8 cellular contexts compared by ENCODE assay signal in genomic region chr3:87227104-87227834, GRCh38. TPM values are rescaled to one million over a fixed set of nuclear protein-coding genes. Genes with fewer than 3 reads are reported as not detected.
DNase-seq lines count a peak whose midpoint lies in the region; ATAC-seq, FAIRE-seq and TF ChIP-seq lines count a peak whose summit lies in the region.

Gene CHMP2B (plus strand): TSS chr3:87227309. CDS start chr3:87227523, 214 bp downstream.

- intact Hi-C loops in IMR-90 (cut with micrococcal nuclease) (no loop called here), OCI-LY7 (cut with micrococcal nuclease; ENCODE audit: unreplicated experiment) (loop anchor here (5.0 kb wide), 1 partner anchor 920 kb away; the partner anchor contains the start of gene C3orf38), endothelial cell of umbilical vein (cut with micrococcal nuclease) (no loop called here)

- H3K27me3 ChIP-seq in IMR-90 (ENCODE audit: control insufficient read depth, insufficient read depth, low read length) = no peaks in the 10 kb centered on the region
- peaks cover 11 to 26% of the 10 kb centered on the region in 2 experiments for H3K27me3 ChIP-seq in endothelial cell of umbilical vein (ENCODE audit: control insufficient read depth in 2 of 2, insufficient read depth in 2 of 2, low read length in 2 of 2)

- DNase-seq in DMS114 treated with DMSO at 0.1 percent for 48 hours (lab: John Stamatoyannopoulos, UW; ENCODE audit: unreplicated experiment) (peak; percentile 94), IMR-90 (peak; percentile 89), OCI-LY7 (ENCODE audit: low spot score) (peak; percentile 93), activated T-cell treated with anti-CD3 and anti-CD28 coated beads for 1 hour (ENCODE audit: low read depth) (peak; percentile 85), endothelial cell of umbilical vein (ENCODE audit: low read depth, low spot score) (peak; percentile 96), midbrain (lab: John Stamatoyannopoulos, UW) (peak; percentile 96)
- DNase-seq in stimulated activated CD8-positive, alpha-beta memory T cell treated with anti-CD3 and anti-CD28 coated beads, Interleukin-15, amount 100 ng/mL, for 48 hours (ENCODE audit: low read depth in 2 of 2) = peak; percentile 80 to 86

- H3K79me1 ChIP-seq in IMR-90 (ENCODE audit: low read depth in 1 of 2, low read length in 2 of 2) = peaks cover 17 to 20% of the 10 kb centered on the region in 2 experiments

- H3K79me2 ChIP-seq in OCI-LY7 (ENCODE audit: insufficient read depth, low read depth, low read length) (peaks cover 29% of the 10 kb centered on the region; the same call in 1 of the 2 replicates), endothelial cell of umbilical vein (ENCODE audit: control insufficient read depth, insufficient read depth, low read length) (peaks cover 27% of the 10 kb centered on the region)

- peak within 1 kb of the TSS; percentile 95; the same call in 1 of the 2 replicates for H3K23ac ChIP-seq in IMR-90 (ENCODE audit: low read depth, low read length)

- H3K36me3 ChIP-seq in IMR-90 (ENCODE audit: control insufficient read depth, insufficient read depth, low read length) (no peaks in the 10 kb centered on the region), OCI-LY7 (ENCODE audit: insufficient read depth, low read length) (no peaks in the 10 kb centered on the region), endothelial cell of umbilical vein (ENCODE audit: control insufficient read depth in 2 of 2, extremely low read depth in 1 of 2, insufficient read depth in 2 of 2, low read length in 2 of 2) (no peaks in the 10 kb centered on the region)

- no TSS peak for BruUV-seq in IMR-90 (replicated peaks; lab: Mats Ljungman, UMichigan)
- BruUV-seq in OCI-LY7 (replicated peaks; lab: Mats Ljungman, UMichigan) = no TSS peak
- BruUV-seq in endothelial cell of umbilical vein (replicated peaks; lab: Mats Ljungman, UMichigan) = TSS peak; percentile 43

- TF ChIP-seq CTCF in IMR-90 (conservative IDR thresholded peaks at IDR 0.05; ENCODE audit: low read depth, low read length) (no peak), OCI-LY7 (conservative IDR thresholded peaks at IDR 0.05; ENCODE audit: low read length) (no peak), endothelial cell of umbilical vein (IDR thresholded peaks at IDR 0.05; ENCODE audit: extremely low read depth in 1 of 2, insufficient read depth in 1 of 2, low read depth in 1 of 2, low read length in 2 of 2) (no peak)

- H3K9me1 ChIP-seq in IMR-90 (ENCODE audit: insufficient read depth, low read length) = no peaks in the 10 kb centered on the region
- H3K9me1 ChIP-seq in endothelial cell of umbilical vein (replicated peaks; ENCODE audit: control insufficient read depth, extremely low read depth, insufficient read depth, low read length) = no peaks in the 10 kb centered on the region

- H3K4me3 ChIP-seq in IMR-90 (ENCODE audit: insufficient read depth, low read depth, low read length) (peak within 1 kb of the TSS; percentile 77), OCI-LY7 (ENCODE audit: low read depth, low read length, poor library complexity, severe bottlenecking) (peak within 1 kb of the TSS; percentile 98), endothelial cell of umbilical vein (replicated peaks in 1 of 3; ENCODE audit: insufficient read depth in 1 of 3, low read depth in 1 of 3, low read length in 3 of 3) (peak within 1 kb of the TSS; percentile 89 to 99 (median 97))

- no peaks in the 10 kb centered on the region for H3K4me1 ChIP-seq in IMR-90 (ENCODE audit: control insufficient read depth, insufficient read depth, low read length)
- peaks cover 18% of the 10 kb centered on the region for H3K4me1 ChIP-seq in OCI-LY7 (ENCODE audit: insufficient read depth, low read length, poor library complexity, severe bottlenecking)
- H3K4me1 ChIP-seq in endothelial cell of umbilical vein (ENCODE audit: control insufficient read depth, extremely low read depth, insufficient read depth, low read length) = peaks cover 13% of the 10 kb centered on the region

- H3K9me2 ChIP-seq in OCI-LY7 (ENCODE audit: insufficient read depth, low read length) = no peaks in the 10 kb centered on the region

- peak within 1 kb of the TSS; percentile 94 to 97 for H4K8ac ChIP-seq in IMR-90 (ENCODE audit: low read depth in 2 of 2, low read length in 2 of 2)

- TF ChIP-seq RAD21 in IMR-90 (IDR thresholded peaks at IDR 0.05; ENCODE audit: low read length) = no peak

- H3K4me2 ChIP-seq in IMR-90 (ENCODE audit: low read depth, low read length) (peak within 1 kb of the TSS; percentile 99), OCI-LY7 (ENCODE audit: low read length) (peak within 1 kb of the TSS; percentile 84), endothelial cell of umbilical vein (ENCODE audit: insufficient read depth, low read length) (peak within 1 kb of the TSS; percentile 99)

- peak within 1 kb of the TSS; percentile 36; the same call in 1 of the 2 replicates for H3K18ac ChIP-seq in IMR-90 (ENCODE audit: low read depth, low read length)

- peak within 1 kb of the TSS; percentile 85; the same call in 1 of the 2 replicates for H4K91ac ChIP-seq in IMR-90 (ENCODE audit: insufficient read depth, low read depth, low read length)

- H2BK15ac ChIP-seq in IMR-90 (ENCODE audit: low read depth, low read length) = no peak within 1 kb of the TSS; the same call in 2 of the 3 replicates

- peak within 1 kb of the TSS; percentile 65 for H2BK5ac ChIP-seq in IMR-90 (ENCODE audit: low read depth, low read length, poor library complexity, severe bottlenecking)

- peak within 1 kb of the TSS; percentile 91 for H2AK9ac ChIP-seq in IMR-90 (replicated peaks; ENCODE audit: low read depth, low read length, poor library complexity)

- 0 out of 2 replicates have a peak, but pooled peaks cover 3% of the 10 kb centered on the region for H4K20me1 ChIP-seq in IMR-90 (ENCODE audit: insufficient read depth, low read length)
- H4K20me1 ChIP-seq in OCI-LY7 (ENCODE audit: insufficient read depth, low read length) = peaks cover 9% of the 10 kb centered on the region
- H4K20me1 ChIP-seq in endothelial cell of umbilical vein (replicated peaks; ENCODE audit: control insufficient read depth, extremely low read depth, insufficient read depth, low read length) = peaks cover 8% of the 10 kb centered on the region

- peak within 1 kb of the TSS; percentile 8 for H2BK20ac ChIP-seq in IMR-90 (ENCODE audit: low read depth, low read length)

- TF ChIP-seq POLR2A in IMR-90 (IDR thresholded peaks at IDR 0.05; ENCODE audit: low read depth, low read length) (peak; percentile 72; the same call in 1 of the 2 replicates), endothelial cell of umbilical vein (IDR thresholded peaks at IDR 0.05; ENCODE audit: low read depth, low read length) (peak; percentile 64)

- POLR2A ChIA-PET in IMR-90 (lab: Charles Lee; ENCODE audit: unreplicated experiment) = no interaction called here
- POLR2A ChIA-PET in OCI-LY7 (lab: Charles Lee) = interaction anchor here (0.5 to 2.1 kb wide), 8 partner anchors 15 to 973 kb away, joined by 3 to 6 read pairs (median 3); no protein-coding TSS in a partner anchor
- POLR2A ChIA-PET in endothelial cell of umbilical vein (lab: Charles Lee) = no interaction called here

- peak within 1 kb of the TSS; percentile 69 for H2BK120ac ChIP-seq in IMR-90 (ENCODE audit: low read depth, low read length)

- peak within 1 kb of the TSS; percentile 67 for H3K56ac ChIP-seq in IMR-90 (ENCODE audit: extremely low read depth, insufficient read depth, low read length)

- H3K27ac ChIP-seq in IMR-90 (ENCODE audit: insufficient read depth, low read length) (peak within 1 kb of the TSS; percentile 64), OCI-LY7 (ENCODE audit: low read depth, low read length, poor library complexity, severe bottlenecking) (peak within 1 kb of the TSS; percentile 24), endothelial cell of umbilical vein (ENCODE audit: insufficient read depth, low read depth, low read length) (peak within 1 kb of the TSS; percentile 82)

- H4K5ac ChIP-seq in IMR-90 (ENCODE audit: low read depth, low read length) = peak within 1 kb of the TSS; percentile 15

- in situ Hi-C loops in IMR-90 (cut with MboI; ENCODE audit: low sequenced_read_pairs) = no loop called here

- FAIRE-seq in endothelial cell of umbilical vein (lab: Jason Lieb, UNC) = peak; percentile 91

- H2AK5ac ChIP-seq in IMR-90 (ENCODE audit: low read depth, low read length) = no peak within 1 kb of the TSS

- H3K9ac ChIP-seq in IMR-90 (ENCODE audit: low read depth, low read length) = peak within 1 kb of the TSS; percentile 91
- peak within 1 kb of the TSS; percentile 95 for H3K9ac ChIP-seq in endothelial cell of umbilical vein (replicated peaks; ENCODE audit: extremely low read depth, insufficient read depth, low read length)

- ATAC-seq in GM21529 (IDR thresholded peaks at IDR 0.05; ENCODE audit: unreplicated experiment) (peak; percentile 97), IMR-90 (ENCODE audit: low read depth) (peak; percentile 95)

- H3K14ac ChIP-seq in IMR-90 (replicated peaks; ENCODE audit: low read depth, low read length) = peak within 1 kb of the TSS; percentile 93

- H3K4ac ChIP-seq in IMR-90 (ENCODE audit: low read depth, low read length) = peak within 1 kb of the TSS; percentile 84

- H3K9me3 ChIP-seq in IMR-90 (ENCODE audit: control insufficient read depth, insufficient read depth, low read length) (no peaks in the 10 kb centered on the region), OCI-LY7 (ENCODE audit: low read length) (no peaks in the 10 kb centered on the region), endothelial cell of umbilical vein (replicated peaks; ENCODE audit: control insufficient read depth, insufficient read depth, low read length) (no peaks in the 10 kb centered on the region)

- H2AFZ ChIP-seq in IMR-90 (replicated peaks; ENCODE audit: low read length, poor library complexity) (peak within 1 kb of the TSS; percentile 100), OCI-LY7 (ENCODE audit: low read length) (peak within 1 kb of the TSS; percentile 99), endothelial cell of umbilical vein (ENCODE audit: low read depth, low read length) (peak within 1 kb of the TSS; percentile 99)

- dilution Hi-C loops in IMR-90 (cut with HindIII; ENCODE audit: low sequenced_read_pairs, unreplicated experiment) = no loop called here
- dilution Hi-C loops in endothelial cell of umbilical vein (cut with MboI; ENCODE audit: extremely low pct_ligation_motif_present, low sequenced_read_pairs) = no loop called here

- CTCF ChIA-PET in IMR-90 (lab: Yijun Ruan, JAX) = interaction anchor here (0.9 kb wide), 1 partner anchor 19 kb away, joined by 4 read pairs; no protein-coding TSS in a partner anchor
- CTCF ChIA-PET in OCI-LY7 (lab: Charles Lee; ENCODE audit: unreplicated experiment) = interaction anchor here (1.2 kb wide), 1 partner anchor 14 kb away, joined by 3 read pairs; no protein-coding TSS in a partner anchor
- CTCF ChIA-PET in endothelial cell of umbilical vein (lab: Charles Lee) = interaction anchor here (1.0 to 1.3 kb wide), 4 partner anchors 18 to 124 kb away, joined by 3 to 4 read pairs (median 4); no protein-coding TSS in a partner anchor

- WGBS in IMR-90 (ENCODE audit: extremely low coverage in 2 of 2, insufficient read length in 1 of 2), 2 experiments = 0% methylated on average over 33 of the region's 59 CpGs; no CpG with 5 or more reads in 1 of the 2 experiments

RNA-seq across cellular contexts. Expression of gene CHMP2B, which starts in this region (rescaled TPM):
- 6.8 and 15.0 TPM in 2 replicates for total RNA-seq in IMR-90 (2012; rRNA removed)
- 11.1 and 14.0 TPM in 2 replicates for polyA plus RNA-seq in IMR-90 (2012; rRNA removed)
- 6.6 and 8.0 TPM in 2 replicates for polyA plus RNA-seq in IMR-90 (2012; cell fraction: cytosol; rRNA removed)
- polyA plus RNA-seq in IMR-90 (2012; cell fraction: nucleus; rRNA removed; ENCODE audit: low replicate concordance) = 3.1 and 10.4 TPM in 2 replicates
- 11.5 and 17.5 TPM in 2 replicates for total RNA-seq in OCI-LY7 (2014; rRNA removed; shearing (Covaris generic))
- total RNA-seq in OCI-LY7 (2022) = 31.5 and 32.3 TPM in 2 replicates
- total RNA-seq in endothelial cell of umbilical vein = 22.0 and 28.8 TPM in 2 replicates
- 6.0 and 6.8 TPM in 2 replicates for polyA plus RNA-seq in endothelial cell of umbilical vein
- 12.0 and 12.6 TPM in 2 replicates for polyA plus RNA-seq in endothelial cell of umbilical vein (2011; cell fraction: cytosol; rRNA removed)
- polyA plus RNA-seq in endothelial cell of umbilical vein (2011; cell fraction: nucleus; rRNA removed) = 6.7 and 10.6 TPM in 2 replicates
- 23.1 and 26.4 TPM in 2 replicates for polyA plus RNA-seq in endothelial cell of umbilical vein (2012)
- 3.1 and 4.0 TPM in 2 replicates for polyA minus RNA-seq in endothelial cell of umbilical vein
- 30.7 TPM for polyA minus RNA-seq in endothelial cell of umbilical vein (2011; cell fraction: cytosol; rRNA and poly(A)+ RNA removed)
- polyA minus RNA-seq in endothelial cell of umbilical vein (2011; cell fraction: nucleus; rRNA and poly(A)+ RNA removed) = 6.5 and 8.9 TPM in 2 replicates

Comparison
In these comparisons a context has a peak if more than half of its experiments do, and no peak if none do; other contexts are left out.
1. Peak in every context shown above with its lines: DNase-seq, ATAC-seq, H3K4me3 ChIP-seq and H3K27ac ChIP-seq.
2. H3K27ac ChIP-seq: peak in every context shown above with its lines; median percentile 82 in endothelial cell of umbilical vein; 64 in IMR-90; 24 in OCI-LY7.